ENCODE assay signal across 11 cellular contexts in the genomic region with DNA sequence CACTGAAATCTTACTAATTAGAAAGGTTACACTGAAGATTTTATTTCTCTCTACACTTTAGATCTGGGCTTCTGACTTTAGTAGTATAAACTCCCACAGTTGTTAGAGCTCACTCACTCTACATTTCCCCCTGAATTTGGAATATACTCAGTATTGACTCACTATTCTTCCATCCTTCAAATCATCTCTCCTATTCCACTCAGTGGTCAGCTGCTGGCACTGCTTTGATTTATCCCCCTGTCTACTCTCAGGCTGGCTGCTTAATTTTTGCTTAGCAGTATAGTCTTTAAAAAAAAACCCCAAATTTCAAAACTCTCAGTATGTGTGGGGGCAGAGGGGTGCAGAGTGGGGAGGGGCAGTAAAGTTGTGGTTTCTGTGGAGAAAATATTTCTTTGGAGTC.
A peak's percentile ranks its signal among the peaks of the same experiment; 100 is the strongest.
DNase-seq lines count a peak whose midpoint lies in the region; ATAC-seq and TF ChIP-seq lines count a peak whose summit lies in the region.
"Had no signal": no experiment of that assay in that cellular context is flagged by ENCODE, and none has a peak within 500 bp of the region (broad histone marks: within the 10 kb centered on the region; RNA-seq: fewer than 3 reads in every experiment).

No MANE protein-coding gene starts in this region.

- no peak overlapping the region for H3K4me2 ChIP-seq in H9 (ENCODE audit: insufficient read depth, insufficient read length, low read length)

- H3K27ac Mint-ChIP-seq in H9, result peak overlapping the region; percentile 30 to 98 (median 31); a peak in 6 of 7 replicates
- peak overlapping the region; percentile 91 for H3K27ac Mint-ChIP-seq in activated naive CD8-positive, alpha-beta T cell treated with anti-CD3 and anti-CD28 coated beads, Interleukin-2, amount 50 U/mL, for 24 hours

- no peak for TF ChIP-seq CTCF in AG10803 (conservative IDR thresholded peaks at IDR 0.05; ENCODE audit: low read length)
- TF ChIP-seq CTCF in H9 (conservative IDR thresholded peaks at IDR 0.05), result no peak
- no peak for TF ChIP-seq CTCF in ascending aorta (IDR thresholded peaks at IDR 0.05)

- peaks cover 0 to 9% (median 0%) of the 10 kb centered on the region in 3 experiments; a peak in 3 of 7 replicates for H3K36me3 Mint-ChIP-seq in H9 (ENCODE audit: insufficient read depth in 1 of 3, low read depth in 3 of 3)
- peaks cover 58% of the 10 kb centered on the region for H3K36me3 Mint-ChIP-seq in activated naive CD8-positive, alpha-beta T cell treated with anti-CD3 and anti-CD28 coated beads, Interleukin-2, amount 50 U/mL, for 24 hours (ENCODE audit: low read depth)

- intact Hi-C loops in posterior cingulate gyrus (cut with DNase I), result loop anchor here (10.0 kb wide), 1 partner anchor 53 kb away; no protein-coding TSS in a partner anchor
- intact Hi-C loops in ascending aorta (cut with DNase I), result no loop called here

- no peak overlapping the region for H2AFZ ChIP-seq in H9 (ENCODE audit: low read length)
- H2AFZ ChIP-seq: parathyroid adenoma had no signal

- no peak overlapping the region for H3T11ph ChIP-seq in H9 (ENCODE audit: low read length)

- no peak overlapping the region for H3K18ac ChIP-seq in H9 (ENCODE audit: insufficient read length, low read depth, low read length)

- no peaks in the 10 kb centered on the region for H3K36me3 ChIP-seq in ascending aorta

- H3K4me3 ChIP-seq in AG10803 (ENCODE audit: low read length) (no peak overlapping the region), ascending aorta (no peak overlapping the region)

- no peaks in the 10 kb centered on the region for H4K20me1 ChIP-seq in H9 (ENCODE audit: control insufficient read depth, insufficient read depth, insufficient read length)

- no peaks in the 10 kb centered on the region for H3K9me3 Mint-ChIP-seq in H9
- no peaks in the 10 kb centered on the region for H3K9me3 Mint-ChIP-seq in activated naive CD8-positive, alpha-beta T cell treated with anti-CD3 and anti-CD28 coated beads, Interleukin-2, amount 50 U/mL, for 24 hours

- H3K27ac ChIP-seq in H9 (ENCODE audit: insufficient read length, low read depth, low read length) (no peak overlapping the region), ascending aorta (no peak overlapping the region)
- H3K27ac ChIP-seq: parathyroid adenoma had no signal

- H2BK5ac ChIP-seq in H9 (ENCODE audit: insufficient read length, low read length), result no peak overlapping the region

- DNase-seq in AG10803 (ENCODE audit: low read depth) (peak; percentile 32), H9 (no peak), kidney glomerular epithelial cell (lab: John Stamatoyannopoulos, UW) (peak; percentile 63), posterior cingulate gyrus (no peak), ascending aorta (ENCODE audit: low spot score in 2 of 2) (no peak)
- no peak for DNase-seq in activated naive CD8-positive, alpha-beta T cell treated with anti-CD3 and anti-CD28 coated beads, Interleukin-2, amount 50 U/mL, for 24 hours
- DNase-seq: NCI-H2107, SHP77 had no signal

- no peak overlapping the region for H3K4me3 Mint-ChIP-seq in H9
- no peak overlapping the region for H3K4me3 Mint-ChIP-seq in activated naive CD8-positive, alpha-beta T cell treated with anti-CD3 and anti-CD28 coated beads, Interleukin-2, amount 50 U/mL, for 24 hours

- H4K8ac ChIP-seq in H9 (replicated peaks; ENCODE audit: insufficient read length, low read depth, low read length), result no peak overlapping the region

- H3K79me1 ChIP-seq in H9 (ENCODE audit: insufficient read depth, low read depth, low read length, poor library complexity, severe bottlenecking), result no peaks in the 10 kb centered on the region

- no peak overlapping the region for H2AK5ac ChIP-seq in H9 (ENCODE audit: insufficient read length, low read length)

- no peak overlapping the region for H2BK20ac ChIP-seq in H9 (ENCODE audit: low read depth, low read length, poor library complexity, severe bottlenecking)

- no peaks in the 10 kb centered on the region for H3K79me2 ChIP-seq in H9 (ENCODE audit: insufficient read depth, low read length)

- no peak overlapping the region for H3K14ac ChIP-seq in H9 (ENCODE audit: insufficient read depth, low read length)

- no peak overlapping the region for H3K23ac ChIP-seq in H9 (ENCODE audit: insufficient read length, low read depth, low read length)

- peaks cover 16% of the 10 kb centered on the region for H3K4me1 ChIP-seq in H9 (ENCODE audit: insufficient read depth, low read length)
- H3K4me1 ChIP-seq in ascending aorta, result peaks cover 10 to 12% of the 10 kb centered on the region in 2 donors

- H3K9ac ChIP-seq in H9 (ENCODE audit: extremely low read depth, insufficient read length, low read length), result no peak overlapping the region
- H3K9ac ChIP-seq: parathyroid adenoma had no signal

- H3K9me3 ChIP-seq in H9 (ENCODE audit: control insufficient read depth, low read depth, low read length) (no peaks in the 10 kb centered on the region), ascending aorta (no peaks in the 10 kb centered on the region)

- peaks cover 75% of the 10 kb centered on the region in 2 experiments for H3K4me1 Mint-ChIP-seq in H9
- H3K4me1 Mint-ChIP-seq in activated naive CD8-positive, alpha-beta T cell treated with anti-CD3 and anti-CD28 coated beads, Interleukin-2, amount 50 U/mL, for 24 hours, result peaks cover 73% of the 10 kb centered on the region

- H2BK12ac ChIP-seq in H9 (ENCODE audit: insufficient read length, low read depth, low read length), result no peak overlapping the region

- H2BK15ac ChIP-seq in H9 (ENCODE audit: low read depth, low read length), result no peak overlapping the region

- no peaks in the 10 kb centered on the region for H3K23me2 ChIP-seq in H9 (ENCODE audit: insufficient read length, low read depth, low read length, poor library complexity, severe bottlenecking)

- no peak overlapping the region for H4K5ac ChIP-seq in H9 (ENCODE audit: insufficient read length, low read depth, low read length)

- H3K27me3 Mint-ChIP-seq in H9 (ENCODE audit: low read depth), result no peaks in the 10 kb centered on the region
- H3K27me3 Mint-ChIP-seq in activated naive CD8-positive, alpha-beta T cell treated with anti-CD3 and anti-CD28 coated beads, Interleukin-2, amount 50 U/mL, for 24 hours, result no peaks in the 10 kb centered on the region

- no peak overlapping the region for H4K91ac ChIP-seq in H9 (ENCODE audit: insufficient read length, low read depth, low read length)

- no peak overlapping the region for H2BK120ac ChIP-seq in H9 (ENCODE audit: low read depth, low read length, poor library complexity, severe bottlenecking)

- H3K56ac ChIP-seq in H9 (ENCODE audit: insufficient read length, low read depth, low read length), result no peak overlapping the region

- peak; percentile 41 for ATAC-seq in activated naive CD8-positive, alpha-beta T cell treated with anti-CD3 and anti-CD28 coated beads, Interleukin-2, amount 50 U/mL, for 24 hours
- ATAC-seq in HG02884 (IDR thresholded peaks at IDR 0.05; ENCODE audit: unreplicated experiment) (no peak), HG02763 (IDR thresholded peaks at IDR 0.05; ENCODE audit: unreplicated experiment) (no peak)

- no peak overlapping the region for H3K4ac ChIP-seq in H9 (ENCODE audit: low read depth, low read length)

- H3K27me3 ChIP-seq in H9 (ENCODE audit: insufficient read depth, low read length) (no peaks in the 10 kb centered on the region), ascending aorta (no peaks in the 10 kb centered on the region)

Comparison
In these comparisons a context has a peak if more than half of its experiments do, and no peak if none do; other contexts are left out.
1. DNase-seq: peak in AG10803 (single experiment) and kidney glomerular epithelial cell (single experiment); none in H9 (single experiment), activated naive CD8-positive, alpha-beta T cell treated with anti-CD3 and anti-CD28 coated beads, Interleukin-2, amount 50 U/mL, for 24 hours (single experiment), posterior cingulate gyrus (0 of 10) and ascending aorta (0 of 2).